8 cellular contexts compared by ENCODE assay signal in the genomic region with DNA sequence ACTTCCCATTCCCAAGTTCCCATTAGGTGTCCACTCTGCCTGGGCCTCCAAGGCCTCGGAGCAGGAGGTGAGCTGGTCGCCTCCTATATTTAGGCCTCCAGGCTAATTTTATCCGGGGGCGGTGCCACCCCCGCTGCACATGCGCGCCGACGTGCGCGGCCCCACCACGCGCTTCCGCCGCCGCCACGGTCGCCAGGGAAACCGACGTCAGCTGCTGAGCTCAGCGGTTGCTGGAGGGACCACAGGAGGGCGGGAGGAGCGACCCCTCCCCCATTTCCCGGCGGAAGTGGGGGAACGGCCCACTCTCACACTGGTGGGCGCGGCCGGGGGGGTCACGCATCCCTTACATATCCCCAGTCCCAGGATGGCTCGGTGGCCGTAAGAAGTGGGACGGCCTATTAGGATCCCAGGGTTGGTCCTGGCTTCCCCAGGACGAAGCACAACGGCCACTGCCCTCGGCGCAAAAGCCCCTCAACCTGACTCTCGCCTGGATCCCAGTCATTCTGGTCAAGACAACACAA. TPM values are rescaled to one million over a fixed set of nuclear protein-coding genes. Genes with fewer than 3 reads are reported as not detected.
DNase-seq lines count a peak whose midpoint lies in the region; ATAC-seq and TF ChIP-seq lines count a peak whose summit lies in the region.

No MANE protein-coding gene starts in this region.

- H3K4me1 ChIP-seq in Peyer's patch, result peaks cover 2 to 36% (median 26%) of the 10 kb centered on the region in 4 donors

- peak overlapping the region; percentile 37 to 62 (median 55) for H3K4me3 ChIP-seq in Peyer's patch
- peak overlapping the region; percentile 81 for H3K4me3 ChIP-seq in fibroblast of the aortic adventitia (ENCODE audit: low read depth, low read length)

- H3K4me3 Mint-ChIP-seq in nephron, result peak overlapping the region; percentile 91 to 95 (median 93)

- H3K9me3 ChIP-seq in Peyer's patch, result no peaks in the 10 kb centered on the region

- peak; percentile 83 to 96 (median 88) for DNase-seq in Peyer's patch
- peak; percentile 96 for DNase-seq in activated effector memory CD4-positive, alpha-beta T cell treated with anti-CD3 and anti-CD28 coated beads, Interleukin-2, amount 50 U/mL, for 16 hours
- peak; percentile 89 for DNase-seq in fibroblast of the aortic adventitia (ENCODE audit: low read depth)
- peak; percentile 87 to 93 (median 90) for DNase-seq in stimulated activated naive CD4-positive, alpha-beta T cell (lab: John Stamatoyannopoulos, UW)

- ATAC-seq in GM18517 (IDR thresholded peaks at IDR 0.05; ENCODE audit: unreplicated experiment) (peak; percentile 50), HG03280 (IDR thresholded peaks at IDR 0.05; ENCODE audit: unreplicated experiment) (peak; percentile 48)

- H3K36me3 ChIP-seq in Peyer's patch, result peaks cover 0 to 48% (median 9%) of the 10 kb centered on the region in 3 donors

- peaks cover 23% of the 10 kb centered on the region for H3K36me3 Mint-ChIP-seq in nephron (ENCODE audit: low read depth)

- H3K27ac Mint-ChIP-seq in nephron, result peak overlapping the region in 2 of 3 experiments; percentile 89 to 97

- peak overlapping the region; percentile 97 for H3K27ac ChIP-seq in 22Rv1
- peak overlapping the region; percentile 91 to 99 (median 99) for H3K27ac ChIP-seq in Peyer's patch

- H3K9me3 Mint-ChIP-seq in nephron, result no peaks in the 10 kb centered on the region

- no peak for TF ChIP-seq POLR2A in Peyer's patch (IDR thresholded peaks at IDR 0.05)

- H3K27me3 ChIP-seq in Peyer's patch, result no peaks in the 10 kb centered on the region

- no peaks in the 10 kb centered on the region for H3K27me3 Mint-ChIP-seq in nephron (ENCODE audit: low read depth)

- TF ChIP-seq CTCF in 22Rv1 (IDR thresholded peaks at IDR 0.05) (no peak), Peyer's patch (IDR thresholded peaks at IDR 0.05) (peak in 4 of 6 experiments; percentile 5 to 28 (median 8)), fibroblast of the aortic adventitia (IDR thresholded peaks at IDR 0.05; ENCODE audit: insufficient read depth, low read length) (no peak), nephron (IDR thresholded peaks at IDR 0.05; ENCODE audit: unreplicated experiment in 3 of 3) (no peak)

- peaks cover 6% of the 10 kb centered on the region for H3K4me1 Mint-ChIP-seq in nephron

RNA-seq across cellular contexts. Expression of a gene that starts 1.0 kb away (rescaled TPM):
- total RNA-seq in Peyer's patch, result 100 to 1,000 TPM in 3 of 4 donors, 10 to 100 TPM in 1; 67.6 to 143 (median 119) TPM
- total RNA-seq in fibroblast of the aortic adventitia (ENCODE audit: low replicate concordance), result 1.6 and 12.7 TPM in 2 replicates

RNA-seq across cellular contexts. Expression of a gene that starts 11.6 kb away (rescaled TPM):
- total RNA-seq in Peyer's patch, result 10 to 100 TPM; 10.7 to 40.2 (median 32.4) TPM
- 5.2 and 6.0 TPM in 2 replicates for total RNA-seq in fibroblast of the aortic adventitia (ENCODE audit: low replicate concordance)

RNA-seq across cellular contexts. Expression of a gene that starts 25.0 kb away (rescaled TPM):
- 10 to 100 TPM in 3 of 4 donors, 1 to 10 TPM in 1; 6.5 to 27.2 (median 16.4) TPM for total RNA-seq in Peyer's patch
- 17.3 and 32.7 TPM in 2 replicates for total RNA-seq in fibroblast of the aortic adventitia (ENCODE audit: low replicate concordance)

RNA-seq across cellular contexts. Expression of a gene that starts 27.3 kb away (rescaled TPM):
- total RNA-seq in Peyer's patch (not detected), fibroblast of the aortic adventitia (ENCODE audit: low replicate concordance) (0.09 TPM in 1 of 2 replicates, not detected in the other)

RNA-seq across cellular contexts. Expression of a gene that starts 32.9 kb away (rescaled TPM):
- total RNA-seq in Peyer's patch (not detected), fibroblast of the aortic adventitia (ENCODE audit: low replicate concordance) (0.09 TPM in 1 of 2 replicates, not detected in the other)

Comparison
In these comparisons a context has a peak if more than half of its experiments do, and no peak if none do; other contexts are left out.
1. Peak in every context shown above with its lines: DNase-seq, ATAC-seq, H3K4me3 ChIP-seq and H3K27ac ChIP-seq.
2. CTCF ChIP-seq: peak in Peyer's patch (4 of 6); none in 22Rv1 (single experiment), fibroblast of the aortic adventitia (single experiment) and nephron (0 of 3).